ENCODE assay signal across 8 cellular contexts in genomic region chr20:3818155-3819151, GRCh38. TPM values are rescaled to one million over a fixed set of nuclear protein-coding genes. Genes with fewer than 3 reads are reported as not detected.
DNase-seq lines count a peak whose midpoint lies in the region; ATAC-seq, FAIRE-seq and TF ChIP-seq lines count a peak whose summit lies in the region.

No MANE protein-coding gene starts in this region.

- H3K27ac Mint-ChIP-seq in Calu3 (ENCODE audit: unreplicated experiment), result no peak overlapping the region

- no TSS peak for BruUV-seq in Calu3 (replicated peaks; lab: Mats Ljungman, UMichigan)

- CTCF ChIA-PET in Calu3 (lab: Charles Lee), result interaction anchor here (0.6 to 4.0 kb wide), 4 partner anchors 32 to 102 kb away, joined by 3 to 25 read pairs (median 6); partner anchors contain the start of genes ADISSP and CENPB

- no peaks in the 10 kb centered on the region for H3K27me3 Mint-ChIP-seq in Calu3 (ENCODE audit: unreplicated experiment)

- FAIRE-seq in bronchial epithelial cell (lab: Jason Lieb, UNC), result no peak

- H3K36me3 Mint-ChIP-seq in Calu3 (ENCODE audit: insufficient read depth, unreplicated experiment), result peaks cover 19% of the 10 kb centered on the region

- H3K9me3 Mint-ChIP-seq in Calu3 (ENCODE audit: low read depth, unreplicated experiment), result no peaks in the 10 kb centered on the region

- no peak overlapping the region for H3K4me3 Mint-ChIP-seq in Calu3 (ENCODE audit: low read depth, unreplicated experiment)

- H3K4me1 ChIP-seq in NT2/D1 (ENCODE audit: insufficient read depth, insufficient read length), result peaks cover 4% of the 10 kb centered on the region

- peak overlapping the region; percentile 47 for H3K9ac ChIP-seq in NT2/D1 (ENCODE audit: insufficient read length, low read depth)

- peaks cover 17% of the 10 kb centered on the region for H3K4me1 Mint-ChIP-seq in Calu3 (ENCODE audit: low read depth, unreplicated experiment)

- intact Hi-C loops in Calu3 (cut with micrococcal nuclease; ENCODE audit: unreplicated experiment), result no loop called here

- H3K36me3 ChIP-seq in NT2/D1 (ENCODE audit: insufficient read depth, insufficient read length, low read length) (peaks cover 12% of the 10 kb centered on the region), bronchial epithelial cell (ENCODE audit: control insufficient read depth, insufficient read depth, low read length) (peaks cover 6% of the 10 kb centered on the region)

- no peak overlapping the region for H3K27ac ChIP-seq in HL-60 (replicated peaks)
- peak overlapping the region; percentile 99 for H3K27ac ChIP-seq in temporal lobe (ENCODE audit: low read depth, low read length)

- H3K9me3 ChIP-seq in NT2/D1 (ENCODE audit: insufficient read depth, low read length), result no peaks in the 10 kb centered on the region

- no peaks in the 10 kb centered on the region for H3K27me3 ChIP-seq in HL-60 (ENCODE audit: insufficient read depth, poor library complexity, severe bottlenecking)
- H3K27me3 ChIP-seq in NT2/D1 (ENCODE audit: insufficient read depth, insufficient read length), result no peaks in the 10 kb centered on the region
- no peaks in the 10 kb centered on the region for H3K27me3 ChIP-seq in bronchial epithelial cell (ENCODE audit: control insufficient read depth, insufficient read depth, low read length)

- DNase-seq in Calu3 (peak; percentile 74), HL-60 (ENCODE audit: low read depth in 1 of 2, low spot score in 1 of 2) (peak; percentile 44 to 73), NT2/D1 (ENCODE audit: low read depth, low spot score) (no peak), bronchial epithelial cell (ENCODE audit: low read depth) (peak; percentile 63), left lobe of liver (ENCODE audit: low spot score) (peak; percentile 76)
- DNase-seq in activated CD8-positive, alpha-beta memory T cell treated with anti-CD3 and anti-CD28 coated beads for 24 hours, result no peak

- TF ChIP-seq CTCF in Calu3 (IDR thresholded peaks at IDR 0.05; ENCODE audit: unreplicated experiment), result peak; percentile 55
- peak; percentile 50 for TF ChIP-seq CTCF in HL-60 (IDR thresholded peaks at IDR 0.05; ENCODE audit: insufficient read depth, low read length)
- TF ChIP-seq CTCF in bronchial epithelial cell (IDR thresholded peaks at IDR 0.05; ENCODE audit: insufficient read depth, low read length, severe bottlenecking), result peak; percentile 85

- H3K4me3 ChIP-seq in HL-60 (replicated peaks; ENCODE audit: insufficient read depth, low read length), result no peak overlapping the region
- no peak overlapping the region for H3K4me3 ChIP-seq in NT2/D1 (ENCODE audit: insufficient read length, low read depth)
- no peak overlapping the region for H3K4me3 ChIP-seq in bronchial epithelial cell (ENCODE audit: low read depth, low read length)

- ATAC-seq in left lobe of liver (peak; percentile 63), GM18498 (IDR thresholded peaks at IDR 0.05; ENCODE audit: unreplicated experiment) (no peak)

RNA-seq across cellular contexts. Expression of gene AP5S1, which starts 1.9 kb away (rescaled TPM):
- total RNA-seq in Calu3 (2022) (7.2 and 9.5 TPM in 2 replicates), bronchial epithelial cell (9.5 and 12.4 TPM in 2 replicates), left lobe of liver (9.7 TPM), temporal lobe (4.2 TPM)

RNA-seq across cellular contexts. Expression of gene CDC25B, which starts 22.3 kb away (rescaled TPM):
- total RNA-seq in Calu3 (2022) (69.6 and 75.0 TPM in 2 replicates), bronchial epithelial cell (7.6 and 17.9 TPM in 2 replicates), left lobe of liver (12.4 TPM), temporal lobe (6.6 TPM)

RNA-seq across cellular contexts. Expression of gene MAVS, which starts 28.2 kb away (rescaled TPM):
- 29.8 and 32.1 TPM in 2 replicates for total RNA-seq in Calu3 (2022)
- 9.7 and 9.9 TPM in 2 replicates for total RNA-seq in bronchial epithelial cell
- 21.9 TPM for total RNA-seq in left lobe of liver
- total RNA-seq in temporal lobe, result 8.1 TPM

RNA-seq across cellular contexts. Expression of gene CENPB, which starts 31.9 kb away (rescaled TPM):
- total RNA-seq in Calu3 (2022) (44.7 and 44.9 TPM in 2 replicates), bronchial epithelial cell (67.8 and 87.4 TPM in 2 replicates), left lobe of liver (39.4 TPM), temporal lobe (31.0 TPM)

RNA-seq across cellular contexts. Expression of gene SPEF1, which starts 37.2 kb away (rescaled TPM):
- total RNA-seq in Calu3 (2022) (0.28 TPM in 1 of 2 replicates, not detected in the other), bronchial epithelial cell (under 0.01 TPM in 1 of 2 replicates, not detected in the other), left lobe of liver (0.10 TPM), temporal lobe (0.98 TPM)

Comparison
In these comparisons a context has a peak if more than half of its experiments do, and no peak if none do; other contexts are left out.
1. DNase-seq: peak in Calu3 (single experiment), HL-60 (2 of 2), bronchial epithelial cell (single experiment) and left lobe of liver (single experiment); none in NT2/D1 (single experiment) and activated CD8-positive, alpha-beta memory T cell treated with anti-CD3 and anti-CD28 coated beads for 24 hours (single experiment).
2. Peak in every context shown above with its lines, with median percentiles within 50 percentile points of each other: CTCF ChIP-seq.